In genomic region chr22:29061773-29062172, GRCh38 we compare ENCODE assay signal across 21 cellular contexts. TPM values are rescaled to one million over a fixed set of nuclear protein-coding genes. Genes with fewer than 3 reads are reported as not detected.
DNase-seq lines count a peak whose midpoint lies in the region; ATAC-seq and TF ChIP-seq lines count a peak whose summit lies in the region.
"Had no signal": no experiment of that assay in that cellular context is flagged by ENCODE, and none has a peak within 500 bp of the region (broad histone marks: within the 10 kb centered on the region; RNA-seq: fewer than 3 reads in every experiment).

TSS of gene C22orf31 (minus strand) at chr22:29061831. CDS start at chr22:29061792, 39 bp downstream.

- H2AFZ ChIP-seq in GM23338: peak within 1 kb of the TSS; percentile 65; the same call in 1 of the 2 replicates
- no peak within 1 kb of the TSS for H2AFZ ChIP-seq in OCI-LY7 (ENCODE audit: low read length)

- H3K4me2 ChIP-seq in BLaER1 treated with 17β-estradiol and CSF1 and Interleukin-3, amounts not matched to agents 10 nM and 100 nM: peak within 1 kb of the TSS in 7 of 11 experiments; percentile 3 to 33 (median 18); a peak in 6 of 22 replicates
- H3K4me2 ChIP-seq in GM23338 (no peak within 1 kb of the TSS), OCI-LY7 (ENCODE audit: low read length) (no peak within 1 kb of the TSS)

- no peak for TF ChIP-seq CTCF in GM23338 (conservative IDR thresholded peaks at IDR 0.05; ENCODE audit: low read depth in 2 of 2)
- no peak for TF ChIP-seq CTCF in nephron (IDR thresholded peaks at IDR 0.05; ENCODE audit: unreplicated experiment in 3 of 3)
- no peak for TF ChIP-seq CTCF in OCI-LY7 (conservative IDR thresholded peaks at IDR 0.05; ENCODE audit: low read length)
- no peak for TF ChIP-seq CTCF in foreskin fibroblast (IDR thresholded peaks at IDR 0.05; ENCODE audit: low read depth, low read length)

- H3K9me2 ChIP-seq in GM23338 (ENCODE audit: insufficient read depth) (no peaks in the 10 kb centered on the region), OCI-LY7 (ENCODE audit: insufficient read depth, low read length) (no peaks in the 10 kb centered on the region)

- intact Hi-C loops in OCI-LY7 (cut with micrococcal nuclease; ENCODE audit: unreplicated experiment): no loop called here

- H3K9me3 Mint-ChIP-seq in GM23338 (no peaks in the 10 kb centered on the region), nephron (no peaks in the 10 kb centered on the region)

- H3K9ac ChIP-seq in BLaER1 treated with 17β-estradiol and CSF1 and Interleukin-3, amounts not matched to agents 10 nM and 100 nM: no peak within 1 kb of the TSS

- peaks cover 0 to 13% (median 7%) of the 10 kb centered on the region in 11 experiments; a peak in 8 of 22 replicates for H3K27me3 ChIP-seq in BLaER1 treated with 17β-estradiol and CSF1 and Interleukin-3, amounts not matched to agents 10 nM and 100 nM
- H3K27me3 ChIP-seq in GM23338 (ENCODE audit: insufficient read depth) (no peaks in the 10 kb centered on the region), SJCRH30 (no peaks in the 10 kb centered on the region)

- CTCF ChIA-PET in OCI-LY7 (lab: Charles Lee; ENCODE audit: unreplicated experiment): no interaction called here

- H3K4me1 ChIP-seq in BLaER1 treated with 17β-estradiol and CSF1 and Interleukin-3, amounts not matched to agents 10 nM and 100 nM: peaks cover 11 to 25% (median 18%) of the 10 kb centered on the region in 10 experiments
- no peaks in the 10 kb centered on the region for H3K4me1 ChIP-seq in GM23338 (ENCODE audit: insufficient read depth)
- peaks cover 26% of the 10 kb centered on the region for H3K4me1 ChIP-seq in SJCRH30
- no peaks in the 10 kb centered on the region for H3K4me1 ChIP-seq in OCI-LY7 (ENCODE audit: insufficient read depth, low read length, poor library complexity, severe bottlenecking)

- POLR2A ChIA-PET in OCI-LY7 (lab: Charles Lee): interaction anchor here (0.7 kb wide), 1 partner anchor 96 kb away, joined by 3 read pairs; no protein-coding TSS in a partner anchor

- H3K4me3 ChIP-seq in BLaER1 treated with 17β-estradiol and CSF1 and Interleukin-3, amounts not matched to agents 10 nM and 100 nM: no peak within 1 kb of the TSS
- H3K4me3 ChIP-seq in GM23338 (no peak within 1 kb of the TSS), SJCRH30 (peak within 1 kb of the TSS; percentile 11; the same call in 1 of the 2 replicates), OCI-LY7 (ENCODE audit: low read depth, low read length, poor library complexity, severe bottlenecking) (no peak within 1 kb of the TSS), foreskin fibroblast (ENCODE audit: low read depth in 1 of 2, low read length in 2 of 2) (no peak within 1 kb of the TSS)

- no peak within 1 kb of the TSS for H3K27ac ChIP-seq in BLaER1 treated with 17β-estradiol and CSF1 and Interleukin-3, amounts not matched to agents 10 nM and 100 nM
- H3K27ac ChIP-seq in GM23338 (ENCODE audit: low read depth) (no peak within 1 kb of the TSS), SJCRH30 (peak within 1 kb of the TSS; percentile 63), OCI-LY7 (ENCODE audit: low read depth, low read length, poor library complexity, severe bottlenecking) (no peak within 1 kb of the TSS)

- no peak within 1 kb of the TSS for H3K27ac Mint-ChIP-seq in GM23338
- peak within 1 kb of the TSS in 2 of 3 experiments; percentile 3 to 51 for H3K27ac Mint-ChIP-seq in nephron

- H3F3A ChIP-seq in GM23338 (replicated peaks; ENCODE audit: low read depth): no peaks in the 10 kb centered on the region

- ATAC-seq in GM23338 (no peak), GM21528 (IDR thresholded peaks at IDR 0.05; ENCODE audit: low FRiP score, unreplicated experiment) (no peak)

- H4K20me1 ChIP-seq in BLaER1 treated with 17β-estradiol and CSF1 and Interleukin-3, amounts not matched to agents 10 nM and 100 nM: no peaks in the 10 kb centered on the region; a peak in 1 of 22 replicates
- H4K20me1 ChIP-seq in GM23338 (replicated peaks; ENCODE audit: insufficient read depth): no peaks in the 10 kb centered on the region
- H4K20me1 ChIP-seq in OCI-LY7 (ENCODE audit: insufficient read depth, low read length): no peaks in the 10 kb centered on the region

- H3K79me2 ChIP-seq in GM23338 (replicated peaks; ENCODE audit: insufficient read depth): no peaks in the 10 kb centered on the region
- no peaks in the 10 kb centered on the region for H3K79me2 ChIP-seq in OCI-LY7 (ENCODE audit: insufficient read depth, low read depth, low read length)

- H3K4me3 Mint-ChIP-seq in GM23338 (no peak within 1 kb of the TSS), nephron (no peak within 1 kb of the TSS)

- H3K36me3 ChIP-seq in BLaER1 treated with 17β-estradiol and CSF1 and Interleukin-3, amounts not matched to agents 10 nM and 100 nM: no peaks in the 10 kb centered on the region
- H3K36me3 ChIP-seq in GM23338 (ENCODE audit: insufficient read depth) (no peaks in the 10 kb centered on the region), SJCRH30 (no peaks in the 10 kb centered on the region), OCI-LY7 (ENCODE audit: insufficient read depth, low read length) (no peaks in the 10 kb centered on the region)

- H3K36me3 Mint-ChIP-seq in GM23338 (ENCODE audit: low read depth) (no peaks in the 10 kb centered on the region), nephron (ENCODE audit: low read depth) (no peaks in the 10 kb centered on the region)
- H3K36me3 Mint-ChIP-seq: CD14-positive monocyte had no signal

- BruUV-seq in OCI-LY7 (replicated peaks; lab: Mats Ljungman, UMichigan): no TSS peak

- H3K27me3 Mint-ChIP-seq in GM23338 (ENCODE audit: insufficient read depth, low read depth, poor library complexity): peaks cover 8% of the 10 kb centered on the region
- peaks cover 5% of the 10 kb centered on the region for H3K27me3 Mint-ChIP-seq in nephron (ENCODE audit: low read depth)

- H3K4me1 Mint-ChIP-seq in GM23338 (peaks cover 18% of the 10 kb centered on the region), nephron (peaks cover 58% of the 10 kb centered on the region)

- no peaks in the 10 kb centered on the region for H3K9me3 ChIP-seq in BLaER1 treated with 17β-estradiol and CSF1 and Interleukin-3, amounts not matched to agents 10 nM and 100 nM (replicated peaks in 1 of 11)
- H3K9me3 ChIP-seq in SJCRH30 (replicated peaks) (no peaks in the 10 kb centered on the region), OCI-LY7 (ENCODE audit: low read length) (no peaks in the 10 kb centered on the region)

- DNase-seq in GM23338 (ENCODE audit: low spot score) (no peak), SJCRH30 (peak in 1 of 2 experiments; percentile 30), OCI-LY7 (ENCODE audit: low spot score) (no peak), foreskin fibroblast (no peak), cerebellar cortex (ENCODE audit: low spot score) (no peak)
- DNase-seq: ACHN, DMS79 treated with DMSO at 0.1 percent for 48 hours, Kasumi-1, MM.1S, NCI-H1092, NCI-H1694, NCI-H2081 treated with DMSO at 0.1 percent for 48 hours, NCI-H226, SHP77 had no signal

TF ChIP-seq in GM23338, 12 proteins besides CTCF, POLR2A, EP300 and RAD21 (continues in another document):
- no peak for TF ChIP-seq REST (IDR thresholded peaks at IDR 0.05; ENCODE audit: unreplicated experiment)
- no peak for TF ChIP-seq ZNF331 (CRISPR knock-in tag; IDR thresholded peaks at IDR 0.05; ENCODE audit: low read depth)
- TF ChIP-seq POLR2AphosphoS5 (IDR thresholded peaks at IDR 0.05; ENCODE audit: low read depth): no peak

RNA-seq across cellular contexts. Expression of gene C22orf31, which starts in this region (rescaled TPM):
- not detected in 2 replicates for total RNA-seq in GM23338 (2014; rRNA removed; shearing (Covaris generic))
- 0.36 TPM in 1 of 2 replicates, not detected in the other for polyA plus RNA-seq in GM23338 (2016; fragmentation: Nextera tagmentation; extraction: Ambion mirVana)
- not detected in 2 replicates for total RNA-seq in SJCRH30 (2014; rRNA removed; shearing (Covaris generic))
- not detected in 2 replicates for total RNA-seq in OCI-LY7 (2014; rRNA removed; shearing (Covaris generic))
- not detected in 2 replicates for total RNA-seq in OCI-LY7 (2022)
- total RNA-seq: H4; RPMI7951; T-helper 1 cell treated with Interleukin-12 subunit alpha and Interleukin-12 subunit beta and Interleukin-4 antibody, amounts not matched to agents 30 ng/mL and 1 ng/mL, for 36 hours had no signal
- polyA plus RNA-seq: CD14-positive monocyte had no signal

Comparison
In these comparisons a context has a peak if more than half of its experiments do, and no peak if none do; other contexts are left out.
1. H3K4me2 ChIP-seq: peak in BLaER1 treated with 17β-estradiol and CSF1 and Interleukin-3, amounts not matched to agents 10 nM and 100 nM (7 of 11); none in GM23338 (single experiment) and OCI-LY7 (single experiment).